Comparison of ENCODE assay signal across 2 cellular contexts in genomic region chr11:27392715-27393114, GRCh38.
TF ChIP-seq lines count a peak whose summit lies in the region.

No MANE protein-coding gene starts in this region.

TF ChIP-seq in A549, 52 proteins besides CTCF, POLR2A, EP300 and RAD21 (continued from another document):
- TF ChIP-seq, protein P1, sequence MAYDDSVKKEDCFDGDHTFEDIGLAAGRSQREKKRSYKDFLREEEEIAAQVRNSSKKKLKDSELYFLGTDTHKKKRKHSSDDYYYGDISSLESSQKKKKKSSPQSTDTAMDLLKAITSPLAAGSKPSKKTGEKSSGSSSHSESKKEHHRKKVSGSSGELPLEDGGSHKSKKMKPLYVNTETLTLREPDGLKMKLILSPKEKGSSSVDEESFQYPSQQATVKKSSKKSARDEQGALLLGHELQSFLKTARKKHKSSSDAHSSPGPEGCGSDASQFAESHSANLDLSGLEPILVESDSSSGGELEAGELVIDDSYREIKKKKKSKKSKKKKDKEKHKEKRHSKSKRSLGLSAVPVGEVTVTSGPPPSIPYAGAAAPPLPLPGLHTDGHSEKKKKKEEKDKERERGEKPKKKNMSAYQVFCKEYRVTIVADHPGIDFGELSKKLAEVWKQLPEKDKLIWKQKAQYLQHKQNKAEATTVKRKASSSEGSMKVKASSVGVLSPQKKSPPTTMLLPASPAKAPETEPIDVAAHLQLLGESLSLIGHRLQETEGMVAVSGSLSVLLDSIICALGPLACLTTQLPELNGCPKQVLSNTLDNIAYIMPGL (CRISPR knock-in tag; IDR thresholded peaks at IDR 0.05; ENCODE audit: borderline replicate concordance) = no peak
- TF ChIP-seq CBX8 (IDR thresholded peaks at IDR 0.05) (no peak), HEYL (CRISPR knock-in tag; IDR thresholded peaks at IDR 0.05) (no peak), MAFK (IDR thresholded peaks at IDR 0.05; ENCODE audit: partially characterized antibody) (no peak), KDM1A (IDR thresholded peaks at IDR 0.05; ENCODE audit: low read depth) (no peak), FOSL2 (IDR thresholded peaks at IDR 0.05) (peak; percentile 41; the same call in 1 of the 2 replicates), FOSL2 (CRISPR knock-in tag; IDR thresholded peaks at IDR 0.05) (peak; percentile 60; the same call in 1 of the 2 replicates), GATA3 (IDR thresholded peaks at IDR 0.05; ENCODE audit: borderline replicate concordance) (peak; percentile 41; the same call in 1 of the 2 replicates), SMC3 (IDR thresholded peaks at IDR 0.05) (no peak), RFX5 (IDR thresholded peaks at IDR 0.05) (no peak)
TF ChIP-seq in A549: peak in this region for 3.

TF ChIP-seq in HepG2, 621 proteins besides CTCF, POLR2A, EP300 and RAD21 (continued from another document and continues in another):
- no peak for TF ChIP-seq ZNF275 (CRISPR knock-in tag; IDR thresholded peaks at IDR 0.05; ENCODE audit: borderline replicate concordance)
- no peak for TF ChIP-seq USF2 (IDR thresholded peaks at IDR 0.05; ENCODE audit: low read depth, low read length)
- TF ChIP-seq USF2 (CRISPR knock-in tag; IDR thresholded peaks at IDR 0.05; ENCODE audit: borderline replicate concordance) = no peak
- TF ChIP-seq ZNF331 (CRISPR knock-in tag; IDR thresholded peaks at IDR 0.05) = no peak
- no peak for TF ChIP-seq HOXA9 (CRISPR knock-in tag; IDR thresholded peaks at IDR 0.05; ENCODE audit: borderline replicate concordance)
- no peak for TF ChIP-seq RARA (CRISPR knock-in tag; IDR thresholded peaks at IDR 0.05)
- TF ChIP-seq, protein P2, sequence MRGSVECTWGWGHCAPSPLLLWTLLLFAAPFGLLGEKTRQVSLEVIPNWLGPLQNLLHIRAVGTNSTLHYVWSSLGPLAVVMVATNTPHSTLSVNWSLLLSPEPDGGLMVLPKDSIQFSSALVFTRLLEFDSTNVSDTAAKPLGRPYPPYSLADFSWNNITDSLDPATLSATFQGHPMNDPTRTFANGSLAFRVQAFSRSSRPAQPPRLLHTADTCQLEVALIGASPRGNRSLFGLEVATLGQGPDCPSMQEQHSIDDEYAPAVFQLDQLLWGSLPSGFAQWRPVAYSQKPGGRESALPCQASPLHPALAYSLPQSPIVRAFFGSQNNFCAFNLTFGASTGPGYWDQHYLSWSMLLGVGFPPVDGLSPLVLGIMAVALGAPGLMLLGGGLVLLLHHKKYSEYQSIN (CRISPR knock-in tag; IDR thresholded peaks at IDR 0.05; ENCODE audit: borderline replicate concordance) = no peak
- peak; percentile 64 for TF ChIP-seq FOSL2 (CRISPR knock-in tag; IDR thresholded peaks at IDR 0.05)
- 0 out of 2 replicates have a peak, but pooled peaks have one; percentile 15 for TF ChIP-seq PAXIP1 (CRISPR knock-in tag; conservative IDR thresholded peaks at IDR 0.05)
- no peak for TF ChIP-seq ZNF761 (CRISPR knock-in tag; conservative IDR thresholded peaks at IDR 0.05)
- TF ChIP-seq RCOR2 (CRISPR knock-in tag; IDR thresholded peaks at IDR 0.05) = 0 out of 2 replicates have a peak, but pooled peaks have one; percentile 14
- TF ChIP-seq PPARG (CRISPR knock-in tag; conservative IDR thresholded peaks at IDR 0.05) = 0 out of 2 replicates have a peak, but pooled peaks have one; percentile 10
- no peak for TF ChIP-seq YEATS4 (CRISPR knock-in tag; IDR thresholded peaks at IDR 0.05; ENCODE audit: borderline replicate concordance)
- no peak for TF ChIP-seq ZSCAN25 (CRISPR knock-in tag; IDR thresholded peaks at IDR 0.05)
- TF ChIP-seq BCL6 (CRISPR knock-in tag; IDR thresholded peaks at IDR 0.05) = peak; percentile 47; the same call in 1 of the 2 replicates
- TF ChIP-seq GATAD2A (CRISPR knock-in tag; IDR thresholded peaks at IDR 0.05) = peak; percentile 49; the same call in 1 of the 2 replicates
- no peak for TF ChIP-seq ZNF142 (CRISPR knock-in tag; IDR thresholded peaks at IDR 0.05)
- TF ChIP-seq ZNF777 (CRISPR knock-in tag; IDR thresholded peaks at IDR 0.05) = no peak
- TF ChIP-seq BRCA1 (CRISPR knock-in tag; IDR thresholded peaks at IDR 0.05) = no peak
- TF ChIP-seq LCORL (IDR thresholded peaks at IDR 0.05) = no peak
- 0 out of 2 replicates have a peak, but pooled peaks have one; percentile 43 for TF ChIP-seq LCORL (CRISPR knock-in tag; IDR thresholded peaks at IDR 0.05)
- no peak for TF ChIP-seq SP4 (CRISPR knock-in tag; IDR thresholded peaks at IDR 0.05)
- TF ChIP-seq, protein P3, sequence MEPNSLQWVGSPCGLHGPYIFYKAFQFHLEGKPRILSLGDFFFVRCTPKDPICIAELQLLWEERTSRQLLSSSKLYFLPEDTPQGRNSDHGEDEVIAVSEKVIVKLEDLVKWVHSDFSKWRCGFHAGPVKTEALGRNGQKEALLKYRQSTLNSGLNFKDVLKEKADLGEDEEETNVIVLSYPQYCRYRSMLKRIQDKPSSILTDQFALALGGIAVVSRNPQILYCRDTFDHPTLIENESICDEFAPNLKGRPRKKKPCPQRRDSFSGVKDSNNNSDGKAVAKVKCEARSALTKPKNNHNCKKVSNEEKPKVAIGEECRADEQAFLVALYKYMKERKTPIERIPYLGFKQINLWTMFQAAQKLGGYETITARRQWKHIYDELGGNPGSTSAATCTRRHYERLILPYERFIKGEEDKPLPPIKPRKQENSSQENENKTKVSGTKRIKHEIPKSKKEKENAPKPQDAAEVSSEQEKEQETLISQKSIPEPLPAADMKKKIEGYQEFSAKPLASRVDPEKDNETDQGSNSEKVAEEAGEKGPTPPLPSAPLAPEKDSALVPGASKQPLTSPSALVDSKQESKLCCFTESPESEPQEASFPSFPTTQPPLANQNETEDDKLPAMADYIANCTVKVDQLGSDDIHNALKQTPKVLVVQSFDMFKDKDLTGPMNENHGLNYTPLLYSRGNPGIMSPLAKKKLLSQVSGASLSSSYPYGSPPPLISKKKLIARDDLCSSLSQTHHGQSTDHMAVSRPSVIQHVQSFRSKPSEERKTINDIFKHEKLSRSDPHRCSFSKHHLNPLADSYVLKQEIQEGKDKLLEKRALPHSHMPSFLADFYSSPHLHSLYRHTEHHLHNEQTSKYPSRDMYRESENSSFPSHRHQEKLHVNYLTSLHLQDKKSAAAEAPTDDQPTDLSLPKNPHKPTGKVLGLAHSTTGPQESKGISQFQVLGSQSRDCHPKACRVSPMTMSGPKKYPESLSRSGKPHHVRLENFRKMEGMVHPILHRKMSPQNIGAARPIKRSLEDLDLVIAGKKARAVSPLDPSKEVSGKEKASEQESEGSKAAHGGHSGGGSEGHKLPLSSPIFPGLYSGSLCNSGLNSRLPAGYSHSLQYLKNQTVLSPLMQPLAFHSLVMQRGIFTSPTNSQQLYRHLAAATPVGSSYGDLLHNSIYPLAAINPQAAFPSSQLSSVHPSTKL (CRISPR knock-in tag; IDR thresholded peaks at IDR 0.05) = peak; percentile 64; the same call in 1 of the 2 replicates
- TF ChIP-seq ZFYVE20 (CRISPR knock-in tag; IDR thresholded peaks at IDR 0.05; ENCODE audit: borderline replicate concordance, low read depth) = no peak
- no peak for TF ChIP-seq HMGA1 (CRISPR knock-in tag; conservative IDR thresholded peaks at IDR 0.05)
- no peak for TF ChIP-seq ATAD3A (CRISPR knock-in tag; IDR thresholded peaks at IDR 0.05)
- TF ChIP-seq SOX6 (IDR thresholded peaks at IDR 0.05) = no peak
- peak; percentile 41; the same call in 1 of the 2 replicates for TF ChIP-seq SOX6 (CRISPR knock-in tag; IDR thresholded peaks at IDR 0.05)
- TF ChIP-seq, protein P4, sequence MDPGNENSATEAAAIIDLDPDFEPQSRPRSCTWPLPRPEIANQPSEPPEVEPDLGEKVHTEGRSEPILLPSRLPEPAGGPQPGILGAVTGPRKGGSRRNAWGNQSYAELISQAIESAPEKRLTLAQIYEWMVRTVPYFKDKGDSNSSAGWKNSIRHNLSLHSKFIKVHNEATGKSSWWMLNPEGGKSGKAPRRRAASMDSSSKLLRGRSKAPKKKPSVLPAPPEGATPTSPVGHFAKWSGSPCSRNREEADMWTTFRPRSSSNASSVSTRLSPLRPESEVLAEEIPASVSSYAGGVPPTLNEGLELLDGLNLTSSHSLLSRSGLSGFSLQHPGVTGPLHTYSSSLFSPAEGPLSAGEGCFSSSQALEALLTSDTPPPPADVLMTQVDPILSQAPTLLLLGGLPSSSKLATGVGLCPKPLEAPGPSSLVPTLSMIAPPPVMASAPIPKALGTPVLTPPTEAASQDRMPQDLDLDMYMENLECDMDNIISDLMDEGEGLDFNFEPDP (CRISPR knock-in tag; conservative IDR thresholded peaks at IDR 0.05) = no peak
